8 cellular contexts compared by ENCODE assay signal in genomic region chr1:19405761-19406481, GRCh38.
DNase-seq lines count a peak whose midpoint lies in the region; ATAC-seq, FAIRE-seq and TF ChIP-seq lines count a peak whose summit lies in the region.

No MANE protein-coding gene starts in this region.

- H3K4me3 ChIP-seq in H1 (ENCODE audit: extremely low read depth in 1 of 4, insufficient read depth in 2 of 4, low read depth in 3 of 4, low read length in 4 of 4) = no peak overlapping the region

- H3K79me1 ChIP-seq in H1 (ENCODE audit: low read depth, low read length) = peaks cover 26% of the 10 kb centered on the region

- POLR2A ChIA-PET in H1 (lab: Charles Lee; ENCODE audit: partially characterized antibody) = interaction anchor here (0.6 to 1.7 kb wide), 4 partner anchors 11 to 49 kb away, joined by 3 to 6 read pairs (median 4); no protein-coding TSS in a partner anchor

- no peaks in the 10 kb centered on the region for H3K23me2 ChIP-seq in H1 (ENCODE audit: low read depth, low read length)

- peaks cover 25 to 36% of the 10 kb centered on the region in 2 experiments for H4K20me1 ChIP-seq in H1 (replicated peaks in 1 of 2; ENCODE audit: control insufficient read depth in 1 of 2, insufficient read depth in 2 of 2, low read length in 2 of 2)

- no peak overlapping the region for H3K4me2 ChIP-seq in H1 (ENCODE audit: insufficient read depth in 1 of 2, low read depth in 2 of 2, low read length in 2 of 2)

- no peak overlapping the region for H3K14ac ChIP-seq in H1 (ENCODE audit: insufficient read length)

- no peak for FAIRE-seq in H1 (lab: Jason Lieb, UNC)

- no peak for TF ChIP-seq EP300 in H1 (IDR thresholded peaks at IDR 0.05; ENCODE audit: borderline replicate concordance in 1 of 2, low read depth in 2 of 2, low read length in 2 of 2)

- no peaks in the 10 kb centered on the region for H3K9me3 ChIP-seq in H1 (ENCODE audit: insufficient read depth in 2 of 2, low read depth in 1 of 2, low read length in 1 of 2)

- H2BK120ac ChIP-seq in H1 (replicated peaks; ENCODE audit: low read depth, low read length) = no peak overlapping the region

- no peak overlapping the region for H2BK15ac ChIP-seq in H1 (ENCODE audit: low read length)

- 71% methylated on average over 22 of the region's 22 CpGs; no CpG with 5 or more reads in 1 of the 2 experiments for WGBS in H1 (ENCODE audit: extremely low coverage in 1 of 2, insufficient coverage in 1 of 2, insufficient read length in 1 of 2, insufficient replicate concordance in 2 of 2, low coverage in 1 of 2, low lambda C conversion rate in 2 of 2, missing lambda C conversion rate in 1 of 2), 2 experiments

- H2BK12ac ChIP-seq in H1 (ENCODE audit: low read depth, low read length) = no peak overlapping the region

- peak; percentile 72 for DNase-seq in EH (ENCODE audit: low read depth)
- DNase-seq in NCI-H510A (lab: John Stamatoyannopoulos, UW) = peak; percentile 86
- no peak for DNase-seq in H1 (ENCODE audit: low read depth in 1 of 2, low spot score in 2 of 2)
- peak; percentile 95 for DNase-seq in retina
- no peak for DNase-seq in SHP77 (lab: John Stamatoyannopoulos, UW)
- no peak for DNase-seq in activated T-cell treated with anti-CD3 and anti-CD28 coated beads, Interleukin-2, amount 50 U/mL, for 1 hour

- ATAC-seq in GM18505 (IDR thresholded peaks at IDR 0.05; ENCODE audit: unreplicated experiment) (no peak), HG02970 (IDR thresholded peaks at IDR 0.05; ENCODE audit: low FRiP score, unreplicated experiment) (no peak)

- no peak for TF ChIP-seq CTCF in H1 (IDR thresholded peaks at IDR 0.05; ENCODE audit: control extremely low read depth in 1 of 3, insufficient read depth in 1 of 3, low read depth in 1 of 3, low read length in 3 of 3)

- H3K4ac ChIP-seq in H1 (replicated peaks; ENCODE audit: insufficient read length, low read depth, low read length) = no peak overlapping the region

- no peak overlapping the region for H4K8ac ChIP-seq in H1 (ENCODE audit: extremely low read depth, insufficient read depth, low read length)

- no peak overlapping the region for H2AFZ ChIP-seq in H1 (ENCODE audit: low read length)

- no peak overlapping the region for H2BK20ac ChIP-seq in H1 (ENCODE audit: low read length)

- no peak overlapping the region for H3K56ac ChIP-seq in H1 (replicated peaks; ENCODE audit: insufficient read length, low read depth, low read length)

- TF ChIP-seq POLR2A in H1 (IDR thresholded peaks at IDR 0.05; ENCODE audit: control extremely low read depth in 1 of 2, low read depth in 2 of 2, low read length in 2 of 2) = no peak
- TF ChIP-seq POLR2A in GM18505 (IDR thresholded peaks at IDR 0.05; ENCODE audit: borderline replicate concordance, extremely low read depth, insufficient read depth, insufficient read length) = no peak

- no peak overlapping the region for H4K5ac ChIP-seq in H1 (ENCODE audit: insufficient read length, low read depth, low read length)

- peaks cover 0 to 83% of the 10 kb centered on the region in 2 experiments; a peak in 3 of 4 replicates for H3K79me2 ChIP-seq in H1 (ENCODE audit: control insufficient read depth in 1 of 2, insufficient read depth in 2 of 2, low read length in 2 of 2)

- no peaks in the 10 kb centered on the region for H3K27me3 ChIP-seq in H1 (replicated peaks in 1 of 4; ENCODE audit: control insufficient read depth in 3 of 4, extremely low read depth in 1 of 4, insufficient read depth in 3 of 4, low read length in 3 of 4)

- H3K36me3 ChIP-seq in H1 (ENCODE audit: control insufficient read depth in 2 of 4, insufficient read depth in 4 of 4, low read length in 3 of 4) = no peaks in the 10 kb centered on the region

- H4K91ac ChIP-seq in H1 (replicated peaks; ENCODE audit: insufficient read length, low read length) = no peak overlapping the region

- CTCF ChIA-PET in H1 (lab: Charles Lee; ENCODE audit: partially characterized antibody) = interaction anchor here (0.6 to 9.9 kb wide), 33 partner anchors 8 to 1937 kb away, joined by 3 to 97 read pairs (median 4); no protein-coding TSS in a partner anchor

- H2BK5ac ChIP-seq in H1 (ENCODE audit: low read depth, low read length) = no peak overlapping the region

- peaks cover 18 to 31% (median 22%) of the 10 kb centered on the region in 4 experiments for H3K4me1 ChIP-seq in H1 (replicated peaks in 1 of 4; ENCODE audit: control insufficient read depth in 3 of 4, insufficient read depth in 4 of 4, low read length in 3 of 4)

- H3K9ac ChIP-seq in H1 (replicated peaks in 1 of 4; ENCODE audit: extremely low read depth in 1 of 4, low read depth in 3 of 4, low read length in 3 of 4) = no peak overlapping the region; a peak in 1 of 7 replicates

- H3K27ac ChIP-seq in H1 (ENCODE audit: low read depth, low read length) = no peak overlapping the region

- no peak overlapping the region for H3K23ac ChIP-seq in H1 (ENCODE audit: insufficient read length)

- no peak overlapping the region for H2AK5ac ChIP-seq in H1 (ENCODE audit: low read depth, low read length)

- TF ChIP-seq RAD21 in H1 (IDR thresholded peaks at IDR 0.05 in 1 of 2, conservative IDR thresholded peaks at IDR 0.05 in 1 of 2; ENCODE audit: low read depth in 2 of 2, low read length in 2 of 2) = no peak

- H3K18ac ChIP-seq in H1 (ENCODE audit: extremely low read depth, low read length) = peak overlapping the region; percentile 16; the same call in 1 of the 2 replicates

TF ChIP-seq in H1, 55 proteins besides CTCF, POLR2A, EP300 and RAD21:
- no peak for TF ChIP-seq GTF2F1 (IDR thresholded peaks at IDR 0.05; ENCODE audit: borderline replicate concordance, low read depth, low read length)
- no peak for TF ChIP-seq SRF (IDR thresholded peaks at IDR 0.05; ENCODE audit: low read depth, low read length)
- no peak for TF ChIP-seq ATF3 (IDR thresholded peaks at IDR 0.05; ENCODE audit: insufficient read depth, low read depth, low read length)
- TF ChIP-seq JUND (IDR thresholded peaks at IDR 0.05; ENCODE audit: low read length) = no peak
- TF ChIP-seq, protein P1, sequence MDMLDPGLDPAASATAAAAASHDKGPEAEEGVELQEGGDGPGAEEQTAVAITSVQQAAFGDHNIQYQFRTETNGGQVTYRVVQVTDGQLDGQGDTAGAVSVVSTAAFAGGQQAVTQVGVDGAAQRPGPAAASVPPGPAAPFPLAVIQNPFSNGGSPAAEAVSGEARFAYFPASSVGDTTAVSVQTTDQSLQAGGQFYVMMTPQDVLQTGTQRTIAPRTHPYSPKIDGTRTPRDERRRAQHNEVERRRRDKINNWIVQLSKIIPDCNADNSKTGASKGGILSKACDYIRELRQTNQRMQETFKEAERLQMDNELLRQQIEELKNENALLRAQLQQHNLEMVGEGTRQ (IDR thresholded peaks at IDR 0.05; ENCODE audit: low read length) = no peak
- no peak for TF ChIP-seq SIN3A (conservative IDR thresholded peaks at IDR 0.05 in 1 of 2, IDR thresholded peaks at IDR 0.05 in 1 of 2; ENCODE audit: low read depth in 1 of 2, low read length in 2 of 2)
- no peak for TF ChIP-seq KDM4A (IDR thresholded peaks at IDR 0.05; ENCODE audit: low read depth, low read length, severe bottlenecking)
- no peak for TF ChIP-seq SP1 (IDR thresholded peaks at IDR 0.05; ENCODE audit: low read depth, low read length)
- TF ChIP-seq ZNF274 (IDR thresholded peaks at IDR 0.05; ENCODE audit: borderline replicate concordance, extremely low read depth, low read length) = no peak
- TF ChIP-seq FOSL1 (IDR thresholded peaks at IDR 0.05; ENCODE audit: insufficient read depth, low read depth, low read length) = no peak
- no peak for TF ChIP-seq TCF12 (IDR thresholded peaks at IDR 0.05; ENCODE audit: low read depth, low read length)
- TF ChIP-seq HDAC6 (IDR thresholded peaks at IDR 0.05; ENCODE audit: low read depth, low read length) = no peak
- TF ChIP-seq POLR2AphosphoS5 (IDR thresholded peaks at IDR 0.05; ENCODE audit: low read depth, low read length) = no peak
- TF ChIP-seq TAF1 (IDR thresholded peaks at IDR 0.05; ENCODE audit: low read depth, low read length) = no peak
- TF ChIP-seq CTBP2 (IDR thresholded peaks at IDR 0.05; ENCODE audit: borderline replicate concordance, insufficient read depth, insufficient read length, low read length) = no peak
- no peak for TF ChIP-seq CEBPB (IDR thresholded peaks at IDR 0.05; ENCODE audit: low read depth, low read length)
- no peak for TF ChIP-seq TAF7 (optimal IDR thresholded peaks at IDR 0.05; ENCODE audit: borderline replicate concordance, low read depth, low read length)
- no peak for TF ChIP-seq CBX5 (IDR thresholded peaks at IDR 0.05; ENCODE audit: low read depth, low read length)
- TF ChIP-seq E2F6 (IDR thresholded peaks at IDR 0.05) = no peak
- no peak for TF ChIP-seq NANOG (IDR thresholded peaks at IDR 0.05; ENCODE audit: insufficient read depth, low read depth, low read length, poor library complexity, severe bottlenecking)

Comparison
In these comparisons a context has a peak if more than half of its experiments do, and no peak if none do; other contexts are left out.
1. DNase-seq: peak in EH (single experiment), NCI-H510A (single experiment) and retina (single experiment); none in H1 (0 of 2), SHP77 (0 of 2) and activated T-cell treated with anti-CD3 and anti-CD28 coated beads, Interleukin-2, amount 50 U/mL, for 1 hour (single experiment).